ENCODE assay signal across 15 cellular contexts in the genomic region with DNA sequence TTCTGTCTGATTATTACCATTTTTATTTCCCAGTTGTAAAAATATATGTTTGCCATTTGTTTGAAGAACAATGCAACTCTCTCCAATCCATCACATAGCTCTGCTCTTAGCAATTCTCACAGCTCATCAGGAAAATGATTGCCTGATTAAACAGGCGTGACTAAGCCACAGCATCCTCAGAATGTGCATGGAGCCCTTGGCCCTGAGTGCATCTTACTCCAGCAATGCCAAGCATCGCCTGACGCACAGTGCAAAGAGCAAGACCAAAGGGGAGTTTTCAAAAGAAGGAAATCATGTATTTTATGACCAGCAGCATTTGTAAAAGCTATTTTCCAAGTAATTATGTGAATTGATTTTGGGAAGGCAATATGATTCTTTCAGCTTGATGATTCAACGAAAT.
DNase-seq lines count a peak whose midpoint lies in the region; ATAC-seq lines count a peak whose summit lies in the region.
"Had no signal": no experiment of that assay in that cellular context is flagged by ENCODE, and none has a peak within 500 bp of the region (broad histone marks: within the 10 kb centered on the region; RNA-seq: fewer than 3 reads in every experiment).

No MANE protein-coding gene starts in this region.

- peak; percentile 54 for DNase-seq in GM04504 (ENCODE audit: low read depth)
- peak; percentile 8 for DNase-seq in T1000 (lab: John Stamatoyannopoulos, UW)
- DNase-seq in fibroblast of gingiva (ENCODE audit: low read depth) = peak; percentile 6
- DNase-seq in stromal cell of bone marrow (ENCODE audit: low read depth) = peak; percentile 23
- DNase-seq: activated CD8-positive, alpha-beta memory T cell treated with anti-CD3 and anti-CD28 coated beads, Interleukin-2, amount 50 U/mL, for 48 hours; activated gamma-delta T cell treated with Interleukin-2 at 50 U/mL for 16 hours; glutamatergic neuron; H7; SIG-M5; stimulated activated CD4-positive, alpha-beta T cell treated with anti-CD3 and anti-CD28 coated beads, Interleukin-4, amount 100 ng/mL, for 4 hours; stimulated activated CD8-positive, alpha-beta memory T cell treated with anti-CD3 and anti-CD28 coated beads, Interleukin-4, amount 100 ng/mL, for 48 hours; testis had no signal

- ATAC-seq in HG02938 (IDR thresholded peaks at IDR 0.05; ENCODE audit: unreplicated experiment) (no peak), GM19328 (IDR thresholded peaks at IDR 0.05; ENCODE audit: unreplicated experiment) (no peak), HG02970 (IDR thresholded peaks at IDR 0.05; ENCODE audit: low FRiP score, unreplicated experiment) (no peak)
